ENCODE assay signal across 8 cellular contexts in the genomic region with DNA sequence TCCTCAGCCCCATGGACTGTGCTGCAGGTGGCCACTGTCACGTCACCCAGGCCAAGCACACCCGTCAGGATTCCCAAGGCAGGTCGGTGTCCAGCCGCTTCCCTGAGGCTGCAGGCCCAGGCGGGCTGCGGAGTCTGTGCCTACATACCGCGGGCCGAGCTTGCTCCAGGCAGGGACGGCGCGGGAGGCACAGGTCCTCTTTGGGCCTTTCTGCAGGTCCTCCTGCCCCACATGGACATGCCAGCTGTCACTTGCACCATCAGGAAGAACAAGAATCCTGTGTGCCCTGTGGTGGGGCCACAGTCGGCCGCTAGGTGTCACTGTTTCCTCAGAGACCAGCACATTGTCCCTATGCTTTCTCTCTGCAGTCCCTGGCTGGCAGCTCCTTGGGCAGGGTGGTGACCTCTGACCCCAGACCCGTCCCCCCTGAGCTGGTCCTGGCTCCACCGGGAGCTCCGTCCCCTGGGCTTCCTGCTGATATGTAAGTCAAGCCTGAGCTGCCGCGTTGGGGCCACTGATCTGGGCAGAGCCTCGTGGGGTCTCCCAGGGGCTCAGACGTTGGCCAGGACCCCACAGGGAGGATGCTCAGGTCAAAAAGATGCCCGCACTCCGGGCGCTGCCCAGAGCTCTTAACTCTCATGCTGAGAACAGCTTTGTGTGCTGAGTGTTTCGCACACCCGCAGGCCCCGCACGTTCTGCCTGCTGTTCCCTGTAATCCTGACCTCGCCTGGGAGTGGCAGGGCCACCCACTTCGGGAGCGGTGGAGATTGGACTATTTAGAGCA. TPM values are rescaled to one million over a fixed set of nuclear protein-coding genes. Genes with fewer than 3 reads are reported as not detected.
DNase-seq lines count a peak whose midpoint lies in the region; ATAC-seq, FAIRE-seq and TF ChIP-seq lines count a peak whose summit lies in the region.

No MANE protein-coding gene starts in this region.

- no peak overlapping the region for H2AFZ ChIP-seq in SK-N-SH (ENCODE audit: low read depth)

- no peaks in the 10 kb centered on the region for H3F3A ChIP-seq in SK-N-SH (replicated peaks; ENCODE audit: insufficient read depth)

- ATAC-seq in pancreas = peak; percentile 93 to 98 (median 97)
- no peak for ATAC-seq in GM21390 (IDR thresholded peaks at IDR 0.05; ENCODE audit: unreplicated experiment)

- CTCF ChIA-PET in SK-N-SH (lab: Yijun Ruan, JAX) = interaction anchor here (0.6 to 6.4 kb wide), 79 partner anchors 11 to 808 kb away, joined by 3 to 71 read pairs (median 4); partner anchors contain the start of genes CROCC2, DUSP28, KIF1A and MAB21L4
- CTCF ChIA-PET in activated naive CD4-positive, alpha-beta T cell treated with anti-CD3 and anti-CD28 coated beads for 36 hours (lab: Charles Lee) = interaction anchor here (0.6 to 1.7 kb wide), 16 partner anchors 10 to 880 kb away, joined by 3 to 17 read pairs (median 3); no protein-coding TSS in a partner anchor

- peak; percentile 87 for DNase-seq in GM12891 (ENCODE audit: insufficient read length, low spot score)
- DNase-seq in MV-4-11 (lab: John Stamatoyannopoulos, UW) = peak; percentile 69
- DNase-seq in SK-N-SH = peak; percentile 93
- peak; percentile 92 for DNase-seq in activated naive CD4-positive, alpha-beta T cell treated with anti-CD3 and anti-CD28 coated beads for 36 hours
- DNase-seq in glomerular endothelial cell (ENCODE audit: extremely low read depth, low read depth, low spot score) = peak; percentile 41
- DNase-seq in pancreas = peak; percentile 70 to 97 (median 92)
- DNase-seq in tibial nerve (ENCODE audit: low spot score in 2 of 2) = peak; percentile 81 to 92

- H3K9me3 ChIP-seq in SK-N-SH = no peaks in the 10 kb centered on the region
- no peaks in the 10 kb centered on the region for H3K9me3 ChIP-seq in pancreas
- H3K9me3 ChIP-seq in tibial nerve = peaks cover 0 to 12% (median 0%) of the 10 kb centered on the region in 4 donors

- H3K36me3 Mint-ChIP-seq in activated naive CD4-positive, alpha-beta T cell treated with anti-CD3 and anti-CD28 coated beads for 36 hours (ENCODE audit: low read depth) = no peaks in the 10 kb centered on the region

- peak; percentile 96 for TF ChIP-seq RAD21 in SK-N-SH (IDR thresholded peaks at IDR 0.05; ENCODE audit: low read length)

- WGBS in SK-N-SH (ENCODE audit: low lambda C conversion rate) = 41% methylated on average over 10 of the region's 31 CpGs
- WGBS in pancreas, 2 donors = 30 to 40% methylated on average over 31 of the region's 31 CpGs
- WGBS in tibial nerve, 2 donors = 36 to 55% methylated on average over 15 to 28 of the region's 31 CpGs

- no peak for TF ChIP-seq EP300 in SK-N-SH (IDR thresholded peaks at IDR 0.05; ENCODE audit: borderline replicate concordance in 1 of 2, low read depth in 1 of 2, low read length in 1 of 2)
- peak in 1 of 2 donors; percentile 6 for TF ChIP-seq EP300 in tibial nerve (IDR thresholded peaks at IDR 0.05)

- H3K27ac ChIP-seq in SK-N-SH (ENCODE audit: low read depth in 2 of 2, low read length in 1 of 2) (no peak overlapping the region), pancreas (no peak overlapping the region), tibial nerve (no peak overlapping the region)

- no peak overlapping the region for H3K9ac ChIP-seq in SK-N-SH

- H3K36me3 ChIP-seq in SK-N-SH (replicated peaks in 1 of 2; ENCODE audit: control insufficient read depth in 1 of 2, insufficient read depth in 2 of 2, low read length in 1 of 2) = no peaks in the 10 kb centered on the region
- H3K36me3 ChIP-seq in pancreas = no peaks in the 10 kb centered on the region
- no peaks in the 10 kb centered on the region for H3K36me3 ChIP-seq in tibial nerve

- TF ChIP-seq CTCF in SK-N-SH (IDR thresholded peaks at IDR 0.05) = peak; percentile 83
- peak; percentile 85 to 99 (median 98) for TF ChIP-seq CTCF in pancreas (IDR thresholded peaks at IDR 0.05)
- peak; percentile 93 to 97 (median 96) for TF ChIP-seq CTCF in tibial nerve (IDR thresholded peaks at IDR 0.05)

- no peaks in the 10 kb centered on the region for H3K79me2 ChIP-seq in SK-N-SH (ENCODE audit: insufficient read depth)

- no peaks in the 10 kb centered on the region for H3K4me1 ChIP-seq in SK-N-SH (ENCODE audit: control insufficient read depth in 1 of 2, insufficient read depth in 2 of 2, low read depth in 1 of 2, low read length in 1 of 2)
- H3K4me1 ChIP-seq in pancreas = no peaks in the 10 kb centered on the region
- H3K4me1 ChIP-seq in tibial nerve = peaks cover 0 to 7% (median 0%) of the 10 kb centered on the region in 4 donors

- peak; percentile 94 for FAIRE-seq in GM12891 (lab: Jason Lieb, UNC)
- FAIRE-seq in pancreas (lab: Jason Lieb, UNC) = no peak

- H3K4me3 ChIP-seq in SK-N-SH (ENCODE audit: low read depth in 2 of 2, low read length in 1 of 2) = no peak overlapping the region; a peak in 1 of 4 replicates
- no peak overlapping the region for H3K4me3 ChIP-seq in pancreas
- H3K4me3 ChIP-seq in tibial nerve = no peak overlapping the region

- POLR2A ChIA-PET in SK-N-SH (lab: Yijun Ruan, JAX) = interaction anchor here (0.9 kb wide), 1 partner anchor 250 kb away, joined by 4 read pairs; the partner anchor contains the start of gene MTERF4

- H3K9me2 ChIP-seq in SK-N-SH = no peaks in the 10 kb centered on the region

- no peaks in the 10 kb centered on the region for H4K20me1 ChIP-seq in SK-N-SH (ENCODE audit: insufficient read depth)

- TF ChIP-seq POLR2A in GM12891 (IDR thresholded peaks at IDR 0.05; ENCODE audit: low read depth, low read length) = no peak
- no peak for TF ChIP-seq POLR2A in tibial nerve (IDR thresholded peaks at IDR 0.05)

- no peak overlapping the region for H3K27ac Mint-ChIP-seq in activated naive CD4-positive, alpha-beta T cell treated with anti-CD3 and anti-CD28 coated beads for 36 hours

- H3K9me3 Mint-ChIP-seq in activated naive CD4-positive, alpha-beta T cell treated with anti-CD3 and anti-CD28 coated beads for 36 hours = peaks cover 12% of the 10 kb centered on the region

- H3K4me1 Mint-ChIP-seq in activated naive CD4-positive, alpha-beta T cell treated with anti-CD3 and anti-CD28 coated beads for 36 hours (ENCODE audit: low read depth) = no peaks in the 10 kb centered on the region

- intact Hi-C loops in activated naive CD4-positive, alpha-beta T cell treated with anti-CD3 and anti-CD28 coated beads for 36 hours (cut with micrococcal nuclease) = loop anchor here (5.0 to 10.0 kb wide), 2 partner anchors 301 to 364 kb away; partner anchors contain the start of gene PPP1R7
- intact Hi-C loops in pancreas (cut with DNase I) = no loop called here

- no peak overlapping the region for H3K4me2 ChIP-seq in SK-N-SH

- H3K27me3 ChIP-seq in SK-N-SH (ENCODE audit: insufficient read depth) = no peaks in the 10 kb centered on the region
- no peaks in the 10 kb centered on the region for H3K27me3 ChIP-seq in pancreas
- H3K27me3 ChIP-seq in tibial nerve = no peaks in the 10 kb centered on the region

- no peak overlapping the region for H3K4me3 Mint-ChIP-seq in activated naive CD4-positive, alpha-beta T cell treated with anti-CD3 and anti-CD28 coated beads for 36 hours

- no peaks in the 10 kb centered on the region for H3K27me3 Mint-ChIP-seq in activated naive CD4-positive, alpha-beta T cell treated with anti-CD3 and anti-CD28 coated beads for 36 hours (ENCODE audit: low read depth)

TF ChIP-seq in GM12891, 5 proteins besides CTCF, POLR2A, EP300 and RAD21 (continues in another document):
- TF ChIP-seq POLR2AphosphoS5 (IDR thresholded peaks at IDR 0.05; ENCODE audit: low read depth, low read length) (no peak), POU2F2 (IDR thresholded peaks at IDR 0.05; ENCODE audit: low read depth, low read length) (no peak), PAX5 (IDR thresholded peaks at IDR 0.05; ENCODE audit: insufficient read depth, low read length, severe bottlenecking) (no peak)

TF ChIP-seq in SK-N-SH, 30 proteins besides CTCF, POLR2A, EP300 and RAD21 (continues in another document):
- TF ChIP-seq GATA2 (CRISPR knock-in tag; IDR thresholded peaks at IDR 0.05) (no peak), YY1 (IDR thresholded peaks at IDR 0.05; ENCODE audit: low read depth) (no peak), NFIC (IDR thresholded peaks at IDR 0.05; ENCODE audit: borderline replicate concordance) (no peak)

RNA-seq across cellular contexts. Expression of gene AGXT, which starts 17.4 kb away (rescaled TPM):
- not detected for polyA plus RNA-seq in GM12891 (2012; ENCODE audit: low read depth, missing spikeins)
- not detected in 2 replicates for polyA plus RNA-seq in SK-N-SH (2012; rRNA removed)
- polyA plus RNA-seq in SK-N-SH (2012; cell fraction: cytosol; rRNA removed) = not detected in 2 replicates
- polyA plus RNA-seq in SK-N-SH (2012; cell fraction: nucleus; rRNA removed) = not detected in 2 replicates
- total RNA-seq in activated naive CD4-positive, alpha-beta T cell treated with anti-CD3 and anti-CD28 coated beads for 36 hours = not detected
- total RNA-seq in glomerular endothelial cell = not detected in 2 replicates
- total RNA-seq in pancreas = under 1 TPM in 1 of 6 donors, not detected in 5; 0.76 TPM
- polyA plus RNA-seq in pancreas = under 1 TPM; 0.07 to 0.08 TPM
- under 1 TPM in 1 of 4 donors, not detected in 3; 0.30 TPM for total RNA-seq in tibial nerve

RNA-seq across cellular contexts. Expression of gene KIF1A, which starts 31.3 kb away (rescaled TPM):
- polyA plus RNA-seq in GM12891 (2012; ENCODE audit: low read depth, missing spikeins) = 0.58 TPM
- polyA plus RNA-seq in SK-N-SH (2012; rRNA removed) (0.21 and 0.32 TPM in 2 replicates), pancreas (10 to 100 TPM; 32.4 to 62.9 TPM)
- polyA plus RNA-seq in SK-N-SH (2012; cell fraction: cytosol; rRNA removed) = 0.32 and 0.37 TPM in 2 replicates
- 0.56 and 1.3 TPM in 2 replicates for polyA plus RNA-seq in SK-N-SH (2012; cell fraction: nucleus; rRNA removed)
- 1 to 10 TPM; 8.4 TPM for total RNA-seq in activated naive CD4-positive, alpha-beta T cell treated with anti-CD3 and anti-CD28 coated beads for 36 hours
- total RNA-seq in glomerular endothelial cell (0.97 and 1.2 TPM in 2 replicates), pancreas (10 to 100 TPM; 46.4 to 76.0 (median 64.6) TPM), tibial nerve (10 to 100 TPM; 31.9 to 82.2 (median 45.3) TPM)

RNA-seq across cellular contexts. Expression of gene MAB21L4, which starts 44.7 kb away (rescaled TPM):
- not detected for polyA plus RNA-seq in GM12891 (2012; ENCODE audit: low read depth, missing spikeins)
- polyA plus RNA-seq in SK-N-SH (2012; rRNA removed) = not detected in 2 replicates
- polyA plus RNA-seq in SK-N-SH (2012; cell fraction: cytosol; rRNA removed) = not detected in 2 replicates
- not detected in 2 replicates for polyA plus RNA-seq in SK-N-SH (2012; cell fraction: nucleus; rRNA removed)
- not detected for total RNA-seq in activated naive CD4-positive, alpha-beta T cell treated with anti-CD3 and anti-CD28 coated beads for 36 hours
- total RNA-seq in glomerular endothelial cell = not detected in 2 replicates
- 1 to 10 TPM in 2 of 6 donors, under 1 TPM in 4; 0.14 to 1.5 (median 0.45) TPM for total RNA-seq in pancreas
- 1 to 10 TPM; 2.0 TPM for polyA plus RNA-seq in pancreas
- total RNA-seq in tibial nerve = not detected

RNA-seq across cellular contexts. Expression of gene CROCC2, which starts 54.9 kb away (rescaled TPM):
- not detected for polyA plus RNA-seq in GM12891 (2012; ENCODE audit: low read depth, missing spikeins)
- polyA plus RNA-seq in SK-N-SH (2012; rRNA removed) (not detected in 2 replicates), pancreas (under 1 TPM; 0.04 to 0.05 TPM)
- not detected in 2 replicates for polyA plus RNA-seq in SK-N-SH (2012; cell fraction: cytosol; rRNA removed)
- 0.01 and 0.06 TPM in 2 replicates for polyA plus RNA-seq in SK-N-SH (2012; cell fraction: nucleus; rRNA removed)
- not detected for total RNA-seq in activated naive CD4-positive, alpha-beta T cell treated with anti-CD3 and anti-CD28 coated beads for 36 hours
- total RNA-seq in glomerular endothelial cell (not detected in 2 replicates), pancreas (under 1 TPM in 1 of 6 donors, not detected in 5; 0.04 TPM), tibial nerve (1 to 10 TPM in 1 of 4 donors, under 1 TPM in 1, not detected in 2; 0.44 to 1.2 TPM)

Comparison
In these comparisons a context has a peak if more than half of its experiments do, and no peak if none do; other contexts are left out.
1. DNase-seq: peak in every context shown above with its lines; median percentile 93 in SK-N-SH; 92 in activated naive CD4-positive, alpha-beta T cell treated with anti-CD3 and anti-CD28 coated beads for 36 hours; 92 in pancreas; 87 in GM12891; 86 in tibial nerve; 69 in MV-4-11; 41 in glomerular endothelial cell.